Comparison of ENCODE assay signal across 1 cellular context in genomic region chr17:79749156-79749815, GRCh38.
TF ChIP-seq lines count a peak whose summit lies in the region.

No MANE protein-coding gene starts in this region.

TF ChIP-seq in HepG2, 621 proteins besides CTCF, POLR2A, EP300 and RAD21:
- no peak for TF ChIP-seq NCOA5 (CRISPR knock-in tag; IDR thresholded peaks at IDR 0.05)
- TF ChIP-seq BHLHE40 (IDR thresholded peaks at IDR 0.05; ENCODE audit: low read length), result 0 out of 2 replicates have a peak, but pooled peaks have one; percentile 49
- no peak for TF ChIP-seq FOXA1 (IDR thresholded peaks at IDR 0.05)
- no peak for TF ChIP-seq FOXA1 (CRISPR knock-in tag; IDR thresholded peaks at IDR 0.05)
- peak; percentile 90 for TF ChIP-seq CBX2 (IDR thresholded peaks at IDR 0.05; ENCODE audit: low read depth, low read length)
- no peak for TF ChIP-seq CBX2 (CRISPR knock-in tag; IDR thresholded peaks at IDR 0.05; ENCODE audit: low read depth)
- 0 out of 2 replicates have a peak, but pooled peaks have one; percentile 16 for TF ChIP-seq EZH2 (conservative IDR thresholded peaks at IDR 0.05; ENCODE audit: low read depth, low read length)
